Comparison of ENCODE assay signal across 2 cellular contexts in genomic region chr1:112358061-112358770, GRCh38.
TF ChIP-seq lines count a peak whose summit lies in the region.

No MANE protein-coding gene starts in this region.

TF ChIP-seq in IMR-90, 13 proteins besides CTCF, POLR2A, EP300 and RAD21:
- TF ChIP-seq MXI1 (IDR thresholded peaks at IDR 0.05; ENCODE audit: borderline replicate concordance, low read depth, low read length) = no peak
- TF ChIP-seq CEBPB (IDR thresholded peaks at IDR 0.05; ENCODE audit: low read depth, low read length) = no peak
- no peak for TF ChIP-seq USF2 (IDR thresholded peaks at IDR 0.05; ENCODE audit: low read depth, low read length)
- no peak for TF ChIP-seq NFE2L2 (IDR thresholded peaks at IDR 0.05; ENCODE audit: low read depth, low read length)
- TF ChIP-seq MAZ (IDR thresholded peaks at IDR 0.05; ENCODE audit: borderline replicate concordance, low read depth, low read length) = no peak
- no peak for TF ChIP-seq CHD1 (IDR thresholded peaks at IDR 0.05; ENCODE audit: low read depth, low read length)
- TF ChIP-seq BHLHE40 (IDR thresholded peaks at IDR 0.05; ENCODE audit: low read depth, low read length) = no peak
- TF ChIP-seq MAFK (IDR thresholded peaks at IDR 0.05; ENCODE audit: low read depth, low read length) = no peak
- no peak for TF ChIP-seq ELK1 (IDR thresholded peaks at IDR 0.05; ENCODE audit: borderline replicate concordance, low read depth, low read length)
- no peak for TF ChIP-seq SMC3 (IDR thresholded peaks at IDR 0.05; ENCODE audit: low read depth, low read length)
- TF ChIP-seq RCOR1 (IDR thresholded peaks at IDR 0.05; ENCODE audit: insufficient replicate concordance, low read length) = no peak
- no peak for TF ChIP-seq FOS (IDR thresholded peaks at IDR 0.05; ENCODE audit: low read depth, low read length)

TF ChIP-seq in H1, 55 proteins besides CTCF, POLR2A, EP300 and RAD21:
- TF ChIP-seq KDM1A (IDR thresholded peaks at IDR 0.05; ENCODE audit: borderline replicate concordance, low read length) (no peak), SRF (IDR thresholded peaks at IDR 0.05; ENCODE audit: low read depth, low read length) (no peak), NANOG (IDR thresholded peaks at IDR 0.05; ENCODE audit: insufficient read depth, low read depth, low read length, poor library complexity, severe bottlenecking) (no peak), HDAC2 (IDR thresholded peaks at IDR 0.05; ENCODE audit: borderline replicate concordance in 1 of 2, low read depth in 2 of 2, low read length in 2 of 2) (no peak), KDM5A (IDR thresholded peaks at IDR 0.05; ENCODE audit: low read length) (no peak), RFX5 (IDR thresholded peaks at IDR 0.05; ENCODE audit: borderline replicate concordance, low read depth, low read length) (no peak), EGR1 (IDR thresholded peaks at IDR 0.05; ENCODE audit: borderline replicate concordance, low read depth, low read length) (no peak), MAFK (IDR thresholded peaks at IDR 0.05; ENCODE audit: low read depth, low read length) (no peak), CTBP2 (IDR thresholded peaks at IDR 0.05; ENCODE audit: borderline replicate concordance, insufficient read depth, insufficient read length, low read length) (no peak), ZNF274 (IDR thresholded peaks at IDR 0.05; ENCODE audit: borderline replicate concordance, extremely low read depth, low read length) (no peak), SIN3A (conservative IDR thresholded peaks at IDR 0.05 in 1 of 2, IDR thresholded peaks at IDR 0.05 in 1 of 2; ENCODE audit: low read depth in 1 of 2, low read length in 2 of 2) (no peak), RBBP5 (IDR thresholded peaks at IDR 0.05; ENCODE audit: borderline replicate concordance, low read depth, low read length) (no peak), HDAC6 (IDR thresholded peaks at IDR 0.05; ENCODE audit: low read depth, low read length) (no peak), TBP (IDR thresholded peaks at IDR 0.05; ENCODE audit: low read depth, low read length) (no peak), SIRT6 (IDR thresholded peaks at IDR 0.05; ENCODE audit: low read length) (no peak), YY1 (IDR thresholded peaks at IDR 0.05; ENCODE audit: low read depth, low read length) (no peak), POLR2AphosphoS5 (IDR thresholded peaks at IDR 0.05; ENCODE audit: low read depth, low read length) (no peak), ATF2 (IDR thresholded peaks at IDR 0.05; ENCODE audit: low read length) (no peak)
